11 cellular contexts compared by ENCODE assay signal in the genomic region with DNA sequence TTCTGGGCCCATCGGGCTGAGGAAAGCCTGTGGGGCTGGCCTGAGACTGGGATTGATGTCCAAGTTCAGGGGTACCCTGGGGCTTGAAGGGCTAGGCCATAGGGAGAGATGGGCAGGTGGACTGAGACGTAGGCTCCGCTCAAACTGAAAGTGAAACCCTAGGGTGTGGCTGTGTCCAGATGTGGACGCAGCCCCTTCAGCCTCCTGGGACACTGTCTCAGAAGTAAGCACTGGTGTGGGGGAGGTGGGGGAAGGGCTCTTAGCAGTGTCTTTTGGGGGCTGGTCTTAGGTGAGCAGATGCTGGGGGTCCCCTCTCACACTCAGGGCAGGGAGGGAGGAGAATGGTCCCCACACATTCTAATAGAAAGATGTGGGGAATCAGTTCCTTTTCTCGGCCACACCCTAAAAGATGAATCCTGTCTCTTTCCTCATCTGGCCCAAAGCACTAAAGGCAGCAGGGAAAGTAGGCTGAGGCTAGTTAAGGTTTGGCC. TPM values are rescaled to one million over a fixed set of nuclear protein-coding genes. Genes with fewer than 3 reads are reported as not detected.
DNase-seq lines count a peak whose midpoint lies in the region; ATAC-seq, FAIRE-seq and TF ChIP-seq lines count a peak whose summit lies in the region.
"Had no signal": no experiment of that assay in that cellular context is flagged by ENCODE, and none has a peak within 500 bp of the region (broad histone marks: within the 10 kb centered on the region; RNA-seq: fewer than 3 reads in every experiment).

No MANE protein-coding gene starts in this region.

- WGBS in neuronal stem cell (ENCODE audit: extremely low coverage in 2 of 2, insufficient read length in 2 of 2, insufficient replicate concordance in 1 of 2), 2 donors, result no CpG with 5 or more reads among the region's 5 CpGs

- peak overlapping the region; percentile 90 for H3K4me3 ChIP-seq in GM06990 (replicated peaks; ENCODE audit: low read depth, low read length)
- H3K4me3 ChIP-seq in astrocyte (ENCODE audit: insufficient read depth, low read depth, low read length), result no peak overlapping the region
- no peak overlapping the region for H3K4me3 ChIP-seq in neuronal stem cell (ENCODE audit: low read length in 2 of 2)

- H3K4me3 Mint-ChIP-seq in IgD-negative memory B cell (peak overlapping the region; percentile 98 to 100 (median 100)), astrocyte (ENCODE audit: unreplicated experiment) (no peak overlapping the region)
- H3K4me3 Mint-ChIP-seq in natural killer cell treated with Interleukin-12 subunit alpha and Interleukin-12 subunit beta and Interleukin-15 and Interleukin-18, amount 100 ng/mL, for 72 hours, result peak overlapping the region; percentile 90

- H4K8ac ChIP-seq in neuronal stem cell (ENCODE audit: low read depth, low read length), result no peak overlapping the region

- TF ChIP-seq CTCF in GM06990 (IDR thresholded peaks at IDR 0.05; ENCODE audit: insufficient read depth, low read length, poor library complexity, severe bottlenecking) (no peak), astrocyte (IDR thresholded peaks at IDR 0.05; ENCODE audit: insufficient read depth, low read depth, low read length) (no peak)

- H3K36me3 ChIP-seq in GM06990 (ENCODE audit: control insufficient read depth, insufficient read depth, low read length), result peaks cover 1% of the 10 kb centered on the region; the same call in 1 of the 2 replicates
- no peaks in the 10 kb centered on the region for H3K36me3 ChIP-seq in astrocyte (ENCODE audit: insufficient read depth, low read length)
- no peaks in the 10 kb centered on the region for H3K36me3 ChIP-seq in neuronal stem cell (replicated peaks in 1 of 2; ENCODE audit: control insufficient read depth in 2 of 2, insufficient read depth in 2 of 2, low read length in 2 of 2)

- H3K4me1 ChIP-seq in astrocyte (ENCODE audit: insufficient read depth, low read length) (peaks cover 17% of the 10 kb centered on the region), neuronal stem cell (ENCODE audit: control insufficient read depth in 2 of 2, insufficient read depth in 1 of 2, low read depth in 1 of 2, low read length in 2 of 2) (peaks cover 5 to 18% of the 10 kb centered on the region in 2 donors)

- H4K20me1 ChIP-seq in astrocyte (ENCODE audit: insufficient read depth, low read length), result no peaks in the 10 kb centered on the region

- no peak overlapping the region for H2BK15ac ChIP-seq in neuronal stem cell (ENCODE audit: low read length)

- peak in 1 of 2 donors; percentile 17 for ATAC-seq in natural killer cell treated with Interleukin-12 subunit alpha and Interleukin-12 subunit beta and Interleukin-15 and Interleukin-18, amount 100 ng/mL, for 72 hours
- no peak for ATAC-seq in HG03432 (IDR thresholded peaks at IDR 0.05; ENCODE audit: unreplicated experiment)
- no peak for ATAC-seq in HG02938 (IDR thresholded peaks at IDR 0.05; ENCODE audit: unreplicated experiment)

- H3K9ac ChIP-seq in astrocyte (ENCODE audit: low read length) (no peak overlapping the region), neuronal stem cell (ENCODE audit: low read depth, low read length, poor library complexity) (no peak overlapping the region)

- H3K27me3 Mint-ChIP-seq in IgD-negative memory B cell (no peaks in the 10 kb centered on the region), astrocyte (ENCODE audit: low read depth, unreplicated experiment) (peaks cover 12% of the 10 kb centered on the region)
- H3K27me3 Mint-ChIP-seq in natural killer cell treated with Interleukin-12 subunit alpha and Interleukin-12 subunit beta and Interleukin-15 and Interleukin-18, amount 100 ng/mL, for 72 hours, result no peaks in the 10 kb centered on the region

- peaks cover 1% of the 10 kb centered on the region for H3K79me1 ChIP-seq in neuronal stem cell (ENCODE audit: low read depth, low read length)

- H2BK120ac ChIP-seq in neuronal stem cell (ENCODE audit: low read depth, low read length), result no peak overlapping the region

- no peaks in the 10 kb centered on the region for H3K79me2 ChIP-seq in astrocyte (ENCODE audit: insufficient read depth, low read length)

- no peak overlapping the region for H3K18ac ChIP-seq in neuronal stem cell (ENCODE audit: low read length)

- H3K4me1 Mint-ChIP-seq in IgD-negative memory B cell, result peaks cover 40 to 60% (median 45%) of the 10 kb centered on the region in 3 donors
- H3K4me1 Mint-ChIP-seq in astrocyte (ENCODE audit: low read depth, unreplicated experiment), result peaks cover 12% of the 10 kb centered on the region
- peaks cover 69 to 77% of the 10 kb centered on the region in 2 donors for H3K4me1 Mint-ChIP-seq in natural killer cell treated with Interleukin-12 subunit alpha and Interleukin-12 subunit beta and Interleukin-15 and Interleukin-18, amount 100 ng/mL, for 72 hours (ENCODE audit: low read depth in 2 of 2)

- DNase-seq in GM06990 (ENCODE audit: extremely low read depth, insufficient read length), result peak; percentile 78
- DNase-seq in astrocyte (ENCODE audit: low read depth), result no peak
- DNase-seq in natural killer cell treated with Interleukin-12 subunit alpha and Interleukin-12 subunit beta and Interleukin-15 and Interleukin-18, amount 100 ng/mL, for 72 hours (ENCODE audit: low spot score), result no peak
- no peak for DNase-seq in GF-D8 (lab: John Stamatoyannopoulos, UW)
- no peak for DNase-seq in neuronal stem cell (ENCODE audit: low spot score)
- DNase-seq: activated CD4-positive, alpha-beta T cell treated with anti-CD3 and anti-CD28 coated beads, Interleukin-2, amount 50 U/mL, for 4 hours had no signal

- H3K9me3 ChIP-seq in astrocyte (ENCODE audit: insufficient read depth, low read depth, low read length), result no peaks in the 10 kb centered on the region
- H3K9me3 ChIP-seq in neuronal stem cell (replicated peaks in 1 of 2; ENCODE audit: control insufficient read depth in 2 of 2, insufficient read depth in 1 of 2, low read depth in 1 of 2, low read length in 2 of 2), result no peaks in the 10 kb centered on the region

- H2AFZ ChIP-seq in astrocyte (ENCODE audit: low read depth, low read length) (no peak overlapping the region), neuronal stem cell (ENCODE audit: low read length) (no peak overlapping the region)

- H3K4ac ChIP-seq in neuronal stem cell (ENCODE audit: low read length), result no peak overlapping the region

- H2BK12ac ChIP-seq in neuronal stem cell (ENCODE audit: low read length), result no peak overlapping the region

- H3K9me3 Mint-ChIP-seq in IgD-negative memory B cell, result no peaks in the 10 kb centered on the region
- H3K9me3 Mint-ChIP-seq in astrocyte (ENCODE audit: unreplicated experiment), result no peaks in the 10 kb centered on the region
- no peaks in the 10 kb centered on the region for H3K9me3 Mint-ChIP-seq in natural killer cell treated with Interleukin-12 subunit alpha and Interleukin-12 subunit beta and Interleukin-15 and Interleukin-18, amount 100 ng/mL, for 72 hours

- H3K27ac Mint-ChIP-seq in IgD-negative memory B cell, result peak overlapping the region; percentile 99 to 100 (median 100)
- H3K27ac Mint-ChIP-seq in astrocyte (ENCODE audit: unreplicated experiment), result peak overlapping the region; percentile 72
- peak overlapping the region; percentile 100 for H3K27ac Mint-ChIP-seq in natural killer cell treated with Interleukin-12 subunit alpha and Interleukin-12 subunit beta and Interleukin-15 and Interleukin-18, amount 100 ng/mL, for 72 hours

- FAIRE-seq in astrocyte (lab: Jason Lieb, UNC), result no peak
- FAIRE-seq: H54 had no signal

- no peaks in the 10 kb centered on the region for H3K27me3 ChIP-seq in GM06990 (replicated peaks; ENCODE audit: control insufficient read depth, insufficient read depth, low read length)
- H3K27me3 ChIP-seq in astrocyte (ENCODE audit: insufficient read depth, low read length), result peaks cover 11% of the 10 kb centered on the region
- peaks cover 5 to 98% (median 27%) of the 10 kb centered on the region in 3 experiments for H3K27me3 ChIP-seq in neuronal stem cell (ENCODE audit: control insufficient read depth in 3 of 3, insufficient read depth in 3 of 3, low read depth in 1 of 3, low read length in 3 of 3)

- H4K91ac ChIP-seq in neuronal stem cell (ENCODE audit: low read depth, low read length, poor library complexity), result no peak overlapping the region

- H2AK5ac ChIP-seq in neuronal stem cell (ENCODE audit: low read depth, low read length), result no peak overlapping the region

- no peak overlapping the region for H3K14ac ChIP-seq in neuronal stem cell (ENCODE audit: low read length)

- no peak overlapping the region for H3K4me2 ChIP-seq in astrocyte (ENCODE audit: low read length)
- no peak overlapping the region for H3K4me2 ChIP-seq in neuronal stem cell (ENCODE audit: insufficient read depth, low read length, poor library complexity, severe bottlenecking)

- H2BK5ac ChIP-seq in neuronal stem cell (ENCODE audit: low read length), result no peak overlapping the region

- no peak overlapping the region for H3K27ac ChIP-seq in astrocyte (ENCODE audit: low read depth, low read length)
- H3K27ac ChIP-seq in neuronal stem cell (replicated peaks; ENCODE audit: low read length), result no peak overlapping the region

- H3K23ac ChIP-seq in neuronal stem cell (ENCODE audit: low read depth, low read length, poor library complexity), result no peak overlapping the region

- H3K36me3 Mint-ChIP-seq in IgD-negative memory B cell, result peaks cover 3% of the 10 kb centered on the region
- H3K36me3 Mint-ChIP-seq in astrocyte (ENCODE audit: low read depth, unreplicated experiment), result no peaks in the 10 kb centered on the region
- H3K36me3 Mint-ChIP-seq in natural killer cell treated with Interleukin-12 subunit alpha and Interleukin-12 subunit beta and Interleukin-15 and Interleukin-18, amount 100 ng/mL, for 72 hours, result no peaks in the 10 kb centered on the region

RNA-seq across cellular contexts. Expression of a gene that starts 5.5 kb away (rescaled TPM):
- polyA plus RNA-seq in IgD-negative memory B cell, result 36.5 TPM
- 4.0 and 4.7 TPM in 2 replicates for total RNA-seq in astrocyte
- 100 to 1,000 TPM; 280 to 380 TPM for total RNA-seq in natural killer cell treated with Interleukin-12 subunit alpha and Interleukin-12 subunit beta and Interleukin-15 and Interleukin-18, amount 100 ng/mL, for 72 hours
- 2.8 TPM for polyA plus RNA-seq in neuronal stem cell (2013, experiment 1 of 2)
- 2.9 TPM for polyA plus RNA-seq in neuronal stem cell (2013, experiment 2 of 2)

RNA-seq across cellular contexts. Expression of a gene that starts 34.7 kb away (rescaled TPM):
- 0.34 TPM for polyA plus RNA-seq in IgD-negative memory B cell
- not detected in 2 replicates for total RNA-seq in astrocyte
- under 1 TPM; 0.62 to 0.81 TPM for total RNA-seq in natural killer cell treated with Interleukin-12 subunit alpha and Interleukin-12 subunit beta and Interleukin-15 and Interleukin-18, amount 100 ng/mL, for 72 hours
- 0.04 TPM for polyA plus RNA-seq in neuronal stem cell (2013, experiment 1 of 2)
- polyA plus RNA-seq in neuronal stem cell (2013, experiment 2 of 2), result 0.01 TPM
- total RNA-seq: kidney epithelial cell had no signal

Comparison
In these comparisons a context has a peak if more than half of its experiments do, and no peak if none do; other contexts are left out.
1. RNA of a gene that starts 5.5 kb away (total RNA-seq): 280 to 380 TPM in natural killer cell treated with Interleukin-12 subunit alpha and Interleukin-12 subunit beta and Interleukin-15 and Interleukin-18, amount 100 ng/mL, for 72 hours; 4.0 to 4.7 TPM in astrocyte; every median in the first group is over 10 times any median in the second.
2. Peak in every context shown above with its lines, with median percentiles within 50 percentile points of each other: H3K27ac Mint-ChIP-seq.